In the genomic region with DNA sequence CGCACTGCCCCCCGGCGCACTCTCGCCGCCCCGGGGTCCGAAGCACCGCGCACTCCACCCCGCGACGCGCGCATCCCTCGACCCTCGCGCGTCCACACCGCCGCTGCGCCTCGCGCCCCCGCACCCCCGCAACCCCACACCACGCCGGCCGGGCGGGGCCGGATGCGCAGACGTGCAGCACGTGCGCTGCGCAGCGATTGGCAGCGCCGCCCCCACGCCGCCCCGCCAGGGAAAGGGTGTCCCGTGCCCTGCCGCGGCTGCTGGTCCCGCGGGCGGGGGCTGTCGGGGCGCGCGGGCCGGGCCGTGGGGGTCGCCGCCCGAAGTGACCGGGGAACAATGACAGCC, we compare ENCODE assay signal across 8 cellular contexts. TPM values are rescaled to one million over a fixed set of nuclear protein-coding genes. Genes with fewer than 3 reads are reported as not detected.
DNase-seq lines count a peak whose midpoint lies in the region; ATAC-seq lines count a peak whose summit lies in the region.

No MANE protein-coding gene starts in this region.

- H3K27ac Mint-ChIP-seq in activated naive CD4-positive, alpha-beta T cell treated with anti-CD3 and anti-CD28 coated beads, Interleukin-2, amount 50 U/mL, for 72 hours = peak overlapping the region in 1 of 2 donors; percentile 96

- ATAC-seq in GM18907 (IDR thresholded peaks at IDR 0.05; ENCODE audit: unreplicated experiment) (peak; percentile 23), HG02642 (IDR thresholded peaks at IDR 0.05; ENCODE audit: poor library complexity, unreplicated experiment) (no peak), GM19463 (IDR thresholded peaks at IDR 0.05; ENCODE audit: unreplicated experiment) (no peak)
- peak; percentile 56 to 64 for ATAC-seq in activated naive CD4-positive, alpha-beta T cell treated with anti-CD3 and anti-CD28 coated beads, Interleukin-2, amount 50 U/mL, for 72 hours

- no peaks in the 10 kb centered on the region for H3K4me1 ChIP-seq in iPS-15b (ENCODE audit: control insufficient read depth, insufficient read depth, low read length)

- H3K9me3 ChIP-seq in iPS-15b (ENCODE audit: control insufficient read depth, insufficient read depth, low read length) = no peaks in the 10 kb centered on the region

- no peak overlapping the region for H3K9ac ChIP-seq in iPS-15b (ENCODE audit: low read depth, low read length)

- H3K36me3 Mint-ChIP-seq in activated naive CD4-positive, alpha-beta T cell treated with anti-CD3 and anti-CD28 coated beads, Interleukin-2, amount 50 U/mL, for 72 hours = peaks cover 0 to 17% of the 10 kb centered on the region in 2 donors

- no peaks in the 10 kb centered on the region for H3K9me3 Mint-ChIP-seq in activated naive CD4-positive, alpha-beta T cell treated with anti-CD3 and anti-CD28 coated beads, Interleukin-2, amount 50 U/mL, for 72 hours

- DNase-seq in RKO (ENCODE audit: low spot score) (peak; percentile 60), T1000 (lab: John Stamatoyannopoulos, UW) (no peak)
- DNase-seq in activated naive CD4-positive, alpha-beta T cell treated with anti-CD3 and anti-CD28 coated beads, Interleukin-2, amount 50 U/mL, for 72 hours (ENCODE audit: low spot score in 2 of 2) = peak; percentile 74 to 77
- DNase-seq in stimulated activated CD4-positive, alpha-beta T cell treated with anti-CD3 and anti-CD28 coated beads, Interleukin-15, amount 100 ng/mL, for 24 hours = peak; percentile 89

- no peaks in the 10 kb centered on the region for H3K36me3 ChIP-seq in iPS-15b (ENCODE audit: control insufficient read depth, insufficient read depth, low read length)

- peaks cover 17% of the 10 kb centered on the region for H3K27me3 ChIP-seq in iPS-15b (ENCODE audit: control insufficient read depth, insufficient read depth, low read length)

- H3K4me3 ChIP-seq in iPS-15b (ENCODE audit: low read depth, low read length) = peak overlapping the region; percentile 82

RNA-seq across cellular contexts. Expression of a gene that starts 53.7 kb away (rescaled TPM):
- total RNA-seq in activated naive CD4-positive, alpha-beta T cell treated with anti-CD3 and anti-CD28 coated beads, Interleukin-2, amount 50 U/mL, for 72 hours = 10 to 100 TPM; 28.4 to 38.6 TPM

Comparison
In these comparisons a context has a peak if more than half of its experiments do, and no peak if none do; other contexts are left out.
1. ATAC-seq: peak in GM18907 (single experiment) and activated naive CD4-positive, alpha-beta T cell treated with anti-CD3 and anti-CD28 coated beads, Interleukin-2, amount 50 U/mL, for 72 hours (2 of 2); none in HG02642 (single experiment) and GM19463 (single experiment).